In the genomic region with DNA sequence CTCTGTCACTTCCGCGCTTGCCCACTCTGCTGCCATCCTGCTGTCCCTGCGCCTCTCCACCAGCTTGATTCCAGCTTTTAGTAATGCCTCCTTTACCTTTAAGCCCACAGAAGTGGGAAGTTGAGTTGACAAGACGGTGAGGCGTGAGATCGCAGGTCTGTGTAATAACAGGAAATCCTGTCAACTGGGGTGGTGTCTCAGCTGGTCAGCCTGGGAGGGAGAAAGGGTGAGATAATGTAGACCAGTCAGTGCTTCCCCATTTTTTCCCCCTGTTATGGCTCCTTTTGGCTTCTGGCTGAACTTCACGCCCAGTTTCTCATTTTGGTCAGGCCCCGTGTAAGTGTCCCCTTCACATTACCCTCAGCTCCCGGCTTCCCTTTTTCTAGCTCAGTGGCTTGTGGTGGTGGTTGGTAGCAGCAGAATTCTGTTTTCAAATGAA, we compare ENCODE assay signal across 8 cellular contexts.
DNase-seq lines count a peak whose midpoint lies in the region; ATAC-seq and TF ChIP-seq lines count a peak whose summit lies in the region.
"Had no signal": no experiment of that assay in that cellular context is flagged by ENCODE, and none has a peak within 500 bp of the region (broad histone marks: within the 10 kb centered on the region; RNA-seq: fewer than 3 reads in every experiment).

No MANE protein-coding gene starts in this region.

- peaks cover 58% of the 10 kb centered on the region for H3K36me3 Mint-ChIP-seq in activated CD4-positive, alpha-beta memory T cell treated with anti-CD3 and anti-CD28 coated beads, Interleukin-2, amount 10 ng/mL, durations not matched to agents 7 days and 5 days (ENCODE audit: low read depth)
- no peaks in the 10 kb centered on the region for H3K36me3 Mint-ChIP-seq in naive B cell
- no peaks in the 10 kb centered on the region for H3K36me3 Mint-ChIP-seq in WTC11

- peak; percentile 83 for ATAC-seq in GM19372 (IDR thresholded peaks at IDR 0.05; ENCODE audit: low read depth, unreplicated experiment)
- ATAC-seq in HG03066 (IDR thresholded peaks at IDR 0.05; ENCODE audit: low read depth, unreplicated experiment), result peak; percentile 70
- peak; percentile 81 to 88 for ATAC-seq in naive B cell (ENCODE audit: low read depth in 2 of 2)
- ATAC-seq in WTC11, result no peak
- ATAC-seq: body of pancreas had no signal

- peak; percentile 38 for DNase-seq in activated CD4-positive, alpha-beta memory T cell treated with anti-CD3 and anti-CD28 coated beads, Interleukin-2, amount 10 ng/mL, durations not matched to agents 7 days and 5 days
- DNase-seq in naive B cell (peak; percentile 63), WTC11 (ENCODE audit: low spot score) (no peak), NCI-H146 treated with DMSO at 0.1 percent for 48 hours (lab: John Stamatoyannopoulos, UW; ENCODE audit: unreplicated experiment) (no peak), NCI-H146 (lab: John Stamatoyannopoulos, UW) (no peak)

- POLR2A ChIA-PET in activated CD4-positive, alpha-beta memory T cell treated with anti-CD3 and anti-CD28 coated beads, Interleukin-2, amount 10 ng/mL, durations not matched to agents 7 days and 5 days (lab: Charles Lee), result interaction anchor here (0.8 to 3.5 kb wide), 9 partner anchors 10 to 53 kb away, joined by 3 to 22 read pairs (median 3); no protein-coding TSS in a partner anchor
- POLR2A ChIA-PET in WTC11 (lab: Charles Lee), result no interaction called here

- CTCF ChIA-PET in activated CD4-positive, alpha-beta memory T cell treated with anti-CD3 and anti-CD28 coated beads, Interleukin-2, amount 10 ng/mL, durations not matched to agents 7 days and 5 days (lab: Charles Lee), result interaction anchor here (1.2 to 1.5 kb wide), 5 partner anchors 9 to 82 kb away, joined by 3 to 5 read pairs (median 4); no protein-coding TSS in a partner anchor
- CTCF ChIA-PET in WTC11 (lab: Charles Lee), result interaction anchor here (0.8 kb wide), 1 partner anchor 589 kb away, joined by 4 read pairs; no protein-coding TSS in a partner anchor

- no peak for TF ChIP-seq CTCF in WTC11 (IDR thresholded peaks at IDR 0.05)

- H3K27me3 Mint-ChIP-seq in activated CD4-positive, alpha-beta memory T cell treated with anti-CD3 and anti-CD28 coated beads, Interleukin-2, amount 10 ng/mL, durations not matched to agents 7 days and 5 days, result no peaks in the 10 kb centered on the region
- H3K27me3 Mint-ChIP-seq in naive B cell, result no peaks in the 10 kb centered on the region
- no peaks in the 10 kb centered on the region; the same call in 1 of the 2 replicates for H3K27me3 Mint-ChIP-seq in WTC11 (ENCODE audit: low read depth)

- peak overlapping the region; percentile 87 for H3K27ac Mint-ChIP-seq in activated CD4-positive, alpha-beta memory T cell treated with anti-CD3 and anti-CD28 coated beads, Interleukin-2, amount 10 ng/mL, durations not matched to agents 7 days and 5 days
- H3K27ac Mint-ChIP-seq in naive B cell (peak overlapping the region; percentile 88 to 98 (median 92)), WTC11 (no peak overlapping the region)

- no peaks in the 10 kb centered on the region for H3K9me3 Mint-ChIP-seq in activated CD4-positive, alpha-beta memory T cell treated with anti-CD3 and anti-CD28 coated beads, Interleukin-2, amount 10 ng/mL, durations not matched to agents 7 days and 5 days
- peaks cover 0 to 4% (median 0%) of the 10 kb centered on the region in 7 donors for H3K9me3 Mint-ChIP-seq in naive B cell
- H3K9me3 Mint-ChIP-seq in WTC11, result no peaks in the 10 kb centered on the region

- peak overlapping the region; percentile 32 for H3K4me3 Mint-ChIP-seq in activated CD4-positive, alpha-beta memory T cell treated with anti-CD3 and anti-CD28 coated beads, Interleukin-2, amount 10 ng/mL, durations not matched to agents 7 days and 5 days
- H3K4me3 Mint-ChIP-seq in naive B cell (peak overlapping the region; percentile 55 to 90 (median 80)), WTC11 (no peak overlapping the region)

- peaks cover 69% of the 10 kb centered on the region for H3K4me1 Mint-ChIP-seq in activated CD4-positive, alpha-beta memory T cell treated with anti-CD3 and anti-CD28 coated beads, Interleukin-2, amount 10 ng/mL, durations not matched to agents 7 days and 5 days
- H3K4me1 Mint-ChIP-seq in naive B cell, result peaks cover 50 to 74% (median 66%) of the 10 kb centered on the region in 3 donors
- H3K4me1 Mint-ChIP-seq in WTC11, result peaks cover 8% of the 10 kb centered on the region

TF ChIP-seq in WTC11, 78 proteins besides CTCF, POLR2A, EP300 and RAD21:
- TF ChIP-seq, protein P1, sequence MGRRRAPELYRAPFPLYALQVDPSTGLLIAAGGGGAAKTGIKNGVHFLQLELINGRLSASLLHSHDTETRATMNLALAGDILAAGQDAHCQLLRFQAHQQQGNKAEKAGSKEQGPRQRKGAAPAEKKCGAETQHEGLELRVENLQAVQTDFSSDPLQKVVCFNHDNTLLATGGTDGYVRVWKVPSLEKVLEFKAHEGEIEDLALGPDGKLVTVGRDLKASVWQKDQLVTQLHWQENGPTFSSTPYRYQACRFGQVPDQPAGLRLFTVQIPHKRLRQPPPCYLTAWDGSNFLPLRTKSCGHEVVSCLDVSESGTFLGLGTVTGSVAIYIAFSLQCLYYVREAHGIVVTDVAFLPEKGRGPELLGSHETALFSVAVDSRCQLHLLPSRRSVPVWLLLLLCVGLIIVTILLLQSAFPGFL (CRISPR knock-in tag; IDR thresholded peaks at IDR 0.05; ENCODE audit: borderline replicate concordance), result no peak
- TF ChIP-seq ZNF423 (CRISPR knock-in tag; IDR thresholded peaks at IDR 0.05) (no peak), NR2C2 (CRISPR knock-in tag; IDR thresholded peaks at IDR 0.05) (no peak), ATF3 (CRISPR knock-in tag; conservative IDR thresholded peaks at IDR 0.05) (no peak), CREM (CRISPR knock-in tag; IDR thresholded peaks at IDR 0.05) (no peak)
- TF ChIP-seq, protein P2, sequence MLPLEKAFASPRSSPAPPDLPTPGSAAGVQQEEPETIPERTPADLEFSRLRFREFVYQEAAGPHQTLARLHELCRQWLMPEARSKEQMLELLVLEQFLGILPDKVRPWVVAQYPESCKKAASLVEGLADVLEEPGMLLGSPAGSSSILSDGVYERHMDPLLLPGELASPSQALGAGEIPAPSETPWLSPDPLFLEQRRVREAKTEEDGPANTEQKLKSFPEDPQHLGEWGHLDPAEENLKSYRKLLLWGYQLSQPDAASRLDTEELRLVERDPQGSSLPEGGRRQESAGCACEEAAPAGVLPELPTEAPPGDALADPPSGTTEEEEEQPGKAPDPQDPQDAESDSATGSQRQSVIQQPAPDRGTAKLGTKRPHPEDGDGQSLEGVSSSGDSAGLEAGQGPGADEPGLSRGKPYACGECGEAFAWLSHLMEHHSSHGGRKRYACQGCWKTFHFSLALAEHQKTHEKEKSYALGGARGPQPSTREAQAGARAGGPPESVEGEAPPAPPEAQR (CRISPR knock-in tag; IDR thresholded peaks at IDR 0.05), result no peak
TF ChIP-seq in WTC11: peak in this region for 0.

Comparison
In these comparisons a context has a peak if more than half of its experiments do, and no peak if none do; other contexts are left out.
1. DNase-seq: peak in activated CD4-positive, alpha-beta memory T cell treated with anti-CD3 and anti-CD28 coated beads, Interleukin-2, amount 10 ng/mL, durations not matched to agents 7 days and 5 days (single experiment) and naive B cell (single experiment); none in WTC11 (single experiment), NCI-H146 treated with DMSO at 0.1 percent for 48 hours (single experiment) and NCI-H146 (single experiment).